9 cellular contexts compared by ENCODE assay signal in genomic region chr1:155976913-155977606, GRCh38. TPM values are rescaled to one million over a fixed set of nuclear protein-coding genes. Genes with fewer than 3 reads are reported as not detected.
DNase-seq lines count a peak whose midpoint lies in the region; ATAC-seq, FAIRE-seq and TF ChIP-seq lines count a peak whose summit lies in the region.
"Had no signal": no experiment of that assay in that cellular context is flagged by ENCODE, and none has a peak within 500 bp of the region (broad histone marks: within the 10 kb centered on the region; RNA-seq: fewer than 3 reads in every experiment).

No MANE protein-coding gene starts in this region.

- TF ChIP-seq CTCF in parathyroid adenoma (IDR thresholded peaks at IDR 0.05) = no peak
- no peak for TF ChIP-seq CTCF in D721Med (IDR thresholded peaks at IDR 0.05; ENCODE audit: insufficient read depth, missing control alignments)

- H3K27ac Mint-ChIP-seq in T-helper 17 cell = peak overlapping the region; percentile 96

- H3K36me3 Mint-ChIP-seq in T-helper 17 cell (ENCODE audit: low read depth) = peaks cover 17% of the 10 kb centered on the region

- peaks cover 80% of the 10 kb centered on the region for H3K4me1 Mint-ChIP-seq in T-helper 17 cell

- peak overlapping the region; percentile 99 for H3K4me3 Mint-ChIP-seq in T-helper 17 cell

- H3K27me3 ChIP-seq in esophagus (ENCODE audit: control insufficient read depth in 1 of 2, insufficient read depth in 2 of 2, low read length in 2 of 2) = no peaks in the 10 kb centered on the region
- no peaks in the 10 kb centered on the region for H3K27me3 ChIP-seq in parathyroid adenoma (ENCODE audit: control insufficient read depth, insufficient read depth, low read length)

- 10 to 13% methylated on average over 4 of the region's 4 CpGs for WGBS in esophagus, 2 donors

- H3K4me2 ChIP-seq in parathyroid adenoma (ENCODE audit: low read length) = peak overlapping the region; percentile 85

- H3K36me3 ChIP-seq in esophagus (ENCODE audit: control insufficient read depth in 2 of 2, insufficient read depth in 2 of 2, low read length in 1 of 2) (peaks cover 0 to 1% of the 10 kb centered on the region in 2 donors), parathyroid adenoma (ENCODE audit: control insufficient read depth, insufficient read depth, low read length) (no peaks in the 10 kb centered on the region)

- no peaks in the 10 kb centered on the region for H3K9me3 ChIP-seq in T-helper 17 cell (ENCODE audit: control insufficient read depth, low read length, poor library complexity, severe bottlenecking)
- no peaks in the 10 kb centered on the region for H3K9me3 ChIP-seq in esophagus (ENCODE audit: control insufficient read depth in 2 of 2, insufficient read depth in 1 of 2, low read depth in 1 of 2, low read length in 1 of 2)
- no peaks in the 10 kb centered on the region for H3K9me3 ChIP-seq in parathyroid adenoma (ENCODE audit: control insufficient read depth, low read length)

- H3K4me3 ChIP-seq in esophagus (ENCODE audit: low read depth in 1 of 2, low read length in 2 of 2) (peak overlapping the region; percentile 76 to 94), parathyroid adenoma (ENCODE audit: low read depth, low read length) (peak overlapping the region; percentile 92)

- no peak overlapping the region for H2AFZ ChIP-seq in parathyroid adenoma

- intact Hi-C loops in posterior vena cava (cut with DNase I) = no loop called here

- peak; percentile 49 to 51 for DNase-seq in NCI-H2081 (lab: John Stamatoyannopoulos, UW)
- no peak for DNase-seq in NCI-H2081 treated with DMSO at 0.1 percent for 48 hours (lab: John Stamatoyannopoulos, UW)
- DNase-seq in T-helper 17 cell = no peak
- no peak for DNase-seq in D721Med (ENCODE audit: insufficient read length, low spot score)
- no peak for DNase-seq in D341Med (ENCODE audit: low spot score)
- no peak for DNase-seq in posterior vena cava (ENCODE audit: low spot score)

- H3K79me2 ChIP-seq in parathyroid adenoma = no peaks in the 10 kb centered on the region

- H3K4me1 ChIP-seq in esophagus (ENCODE audit: control insufficient read depth in 2 of 2, insufficient read depth in 2 of 2, low read length in 1 of 2) = peaks cover 0 to 25% of the 10 kb centered on the region in 2 donors
- H3K4me1 ChIP-seq in parathyroid adenoma = peaks cover 13% of the 10 kb centered on the region

- H3K27ac ChIP-seq in esophagus (ENCODE audit: low read depth in 2 of 2, low read length in 1 of 2) (peak overlapping the region; percentile 91 to 93), parathyroid adenoma (peak overlapping the region; percentile 33)

- peak; percentile 6 for ATAC-seq in T-helper 17 cell

- FAIRE-seq in D721Med (lab: Jason Lieb, UNC) = no peak

- no peaks in the 10 kb centered on the region for H3K27me3 Mint-ChIP-seq in T-helper 17 cell

- H3K9ac ChIP-seq in parathyroid adenoma = no peak overlapping the region

RNA-seq across cellular contexts. Expression of gene ARHGEF2, which starts 1.3 kb away (rescaled TPM):
- total RNA-seq in T-helper 17 cell (100 to 1,000 TPM in 1 of 2 donors, 10 to 100 TPM in 1; 86.1 to 123 TPM), posterior vena cava (100 to 1,000 TPM; 138 to 161 TPM)
- 10 to 100 TPM; 15.9 to 26.6 TPM for polyA plus RNA-seq in esophagus

RNA-seq across cellular contexts. Expression of gene RXFP4, which starts 35.6 kb away (rescaled TPM):
- not detected for total RNA-seq in T-helper 17 cell
- polyA plus RNA-seq in esophagus = under 1 TPM; 0.04 to 0.08 TPM
- total RNA-seq in posterior vena cava = not detected
- total RNA-seq: subcutaneous adipose tissue had no signal

RNA-seq across cellular contexts. Expression of gene KHDC4, which starts 42.8 kb away (rescaled TPM):
- total RNA-seq in T-helper 17 cell (10 to 100 TPM; 59.9 to 63.1 TPM), posterior vena cava (10 to 100 TPM; 28.6 to 28.8 TPM)
- 10 to 100 TPM; 11.9 to 29.6 TPM for polyA plus RNA-seq in esophagus

RNA-seq across cellular contexts. Expression of gene SSR2, which starts 43.7 kb away (rescaled TPM):
- 100 to 1,000 TPM; 217 to 234 TPM for total RNA-seq in T-helper 17 cell
- polyA plus RNA-seq in esophagus = 100 to 1,000 TPM in 1 of 2 donors, 10 to 100 TPM in 1; 67.0 to 145 TPM
- total RNA-seq in posterior vena cava = 100 to 1,000 TPM; 147 to 173 TPM

Comparison
In these comparisons a context has a peak if more than half of its experiments do, and no peak if none do; other contexts are left out.
1. DNase-seq: peak in NCI-H2081 (2 of 2); none in NCI-H2081 treated with DMSO at 0.1 percent for 48 hours (single experiment), T-helper 17 cell (0 of 3), D721Med (single experiment), D341Med (single experiment) and posterior vena cava (single experiment).